2 cellular contexts compared by ENCODE assay signal in the genomic region with DNA sequence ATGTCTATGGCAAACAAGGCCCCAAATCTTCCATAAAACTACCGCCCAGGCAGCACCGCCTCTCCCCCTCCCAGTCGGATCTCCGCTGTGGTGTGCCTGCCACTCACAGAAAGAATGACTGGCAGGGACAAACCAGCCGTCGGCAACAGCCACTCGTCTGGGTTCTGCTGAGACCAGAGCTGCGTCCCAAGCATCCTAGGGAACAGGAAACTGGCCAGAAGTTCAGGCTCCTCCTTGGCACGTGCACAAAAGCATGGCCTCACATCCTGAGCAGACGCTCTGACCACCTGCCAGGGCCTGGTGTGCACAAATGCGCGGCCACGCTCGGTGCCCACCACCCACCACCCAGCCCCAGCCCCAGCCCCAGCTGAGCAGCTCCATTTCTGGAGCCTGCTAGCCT.
A peak's percentile ranks its signal among the peaks of the same experiment; 100 is the strongest.
TF ChIP-seq lines count a peak whose summit lies in the region.

No MANE protein-coding gene starts in this region.

TF ChIP-seq in IMR-90, 13 proteins besides CTCF, POLR2A, EP300 and RAD21 (continued from another document):
- TF ChIP-seq RCOR1 (IDR thresholded peaks at IDR 0.05; ENCODE audit: insufficient replicate concordance, low read length): no peak
- TF ChIP-seq SMC3 (IDR thresholded peaks at IDR 0.05; ENCODE audit: low read depth, low read length): no peak
- TF ChIP-seq BHLHE40 (IDR thresholded peaks at IDR 0.05; ENCODE audit: low read depth, low read length): peak; percentile 61; the same call in 1 of the 2 replicates
- TF ChIP-seq RFX5 (IDR thresholded peaks at IDR 0.05; ENCODE audit: low read depth, low read length): no peak
- TF ChIP-seq MXI1 (IDR thresholded peaks at IDR 0.05; ENCODE audit: borderline replicate concordance, low read depth, low read length): no peak
TF ChIP-seq in IMR-90: peak in this region for 1.

TF ChIP-seq in endothelial cell of umbilical vein, 7 proteins besides CTCF, POLR2A, EP300 and RAD21 (continued from another document):
- peak; percentile 74 for TF ChIP-seq POLR2AphosphoS5 (IDR thresholded peaks at IDR 0.05; ENCODE audit: insufficient read depth, low read depth, low read length)
- peak; percentile 85 for TF ChIP-seq MAX (IDR thresholded peaks at IDR 0.05; ENCODE audit: insufficient read depth, insufficient read length)
- TF ChIP-seq EZH2 (IDR thresholded peaks at IDR 0.05; ENCODE audit: borderline replicate concordance, low read depth, low read length, severe bottlenecking): no peak
